In the genomic region with DNA sequence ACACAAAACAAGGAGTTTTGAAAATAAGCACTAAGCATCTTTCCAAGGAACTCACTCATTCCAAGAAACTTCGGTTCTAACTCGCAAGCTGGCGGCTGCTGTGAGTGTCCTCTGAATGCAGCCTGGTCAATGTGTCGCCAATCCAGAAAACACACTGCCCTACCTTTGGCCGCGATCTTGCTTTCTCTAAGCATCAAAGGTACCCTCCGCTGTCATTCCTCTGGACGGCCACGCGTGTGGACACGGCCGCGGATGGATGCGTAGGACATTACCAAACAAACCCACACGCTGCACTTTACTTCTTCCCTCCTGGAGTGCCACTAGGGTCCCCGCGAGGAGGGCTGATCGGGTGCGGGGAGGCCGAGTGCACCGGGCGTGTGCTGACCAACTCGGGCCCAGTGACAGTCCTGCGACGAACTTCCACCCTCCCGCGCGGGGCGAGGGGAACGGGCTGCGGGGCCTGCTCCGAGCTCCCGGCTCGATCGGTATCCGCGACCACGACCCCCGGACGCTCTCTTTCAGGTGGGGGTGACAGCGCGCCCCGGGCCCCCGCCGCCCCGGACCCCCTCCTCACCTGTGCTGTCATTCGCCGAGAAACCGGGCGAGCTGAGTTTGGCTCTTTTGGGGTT, we compare ENCODE assay signal across 8 cellular contexts. TPM values are rescaled to one million over a fixed set of nuclear protein-coding genes. Genes with fewer than 3 reads are reported as not detected.
DNase-seq lines count a peak whose midpoint lies in the region; ATAC-seq and TF ChIP-seq lines count a peak whose summit lies in the region.

No MANE protein-coding gene starts in this region.

- peak overlapping the region; percentile 75 to 92 (median 82) for H3K27ac ChIP-seq in esophagus muscularis mucosa (replicated peaks in 1 of 4)

- intact Hi-C loops in activated B cell treated with CpG ODN at 0.5 μM for 24 hours (cut with micrococcal nuclease) (loop anchor here (2.0 to 5.0 kb wide), 3 partner anchors 19 to 61 kb away; no protein-coding TSS in a partner anchor), esophagus muscularis mucosa (cut with DNase I) (loop anchor here (5.0 kb wide), 1 partner anchor 107 kb away; no protein-coding TSS in a partner anchor)

- TF ChIP-seq POLR2A in esophagus muscularis mucosa (IDR thresholded peaks at IDR 0.05; ENCODE audit: low read depth): no peak

- H3K27me3 ChIP-seq in esophagus muscularis mucosa: no peaks in the 10 kb centered on the region

- peaks cover 45 to 55% (median 52%) of the 10 kb centered on the region in 4 donors for H3K4me1 ChIP-seq in esophagus muscularis mucosa

- H3K4me1 Mint-ChIP-seq in activated B cell treated with CpG ODN at 0.5 μM for 24 hours (peaks cover 53% of the 10 kb centered on the region), nephron (peaks cover 46% of the 10 kb centered on the region)

- peak; percentile 12 for ATAC-seq in HG02798 (IDR thresholded peaks at IDR 0.05; ENCODE audit: poor library complexity, unreplicated experiment)
- no peak for ATAC-seq in activated B cell treated with CpG ODN at 0.5 μM for 24 hours (ENCODE audit: low read depth)
- ATAC-seq in GM21367 (IDR thresholded peaks at IDR 0.05; ENCODE audit: unreplicated experiment): no peak

- DNase-seq in GM03348 (ENCODE audit: low spot score): peak; percentile 21
- peak; percentile 31 for DNase-seq in activated B cell treated with CpG ODN at 0.5 μM for 24 hours
- DNase-seq in esophagus muscularis mucosa (ENCODE audit: extremely low spot score): no peak
- DNase-seq in germinal center (ENCODE audit: low spot score): no peak
- no peak for DNase-seq in NCI-H1930 (lab: John Stamatoyannopoulos, UW)

- TF ChIP-seq CTCF in activated B cell treated with CpG ODN at 0.5 μM for 24 hours (IDR thresholded peaks at IDR 0.05) (no peak), esophagus muscularis mucosa (IDR thresholded peaks at IDR 0.05) (peak in 1 of 3 experiments; percentile 4), nephron (IDR thresholded peaks at IDR 0.05; ENCODE audit: unreplicated experiment in 3 of 3) (no peak)

- no peaks in the 10 kb centered on the region for H3K9me3 Mint-ChIP-seq in activated B cell treated with CpG ODN at 0.5 μM for 24 hours
- peaks cover 1% of the 10 kb centered on the region for H3K9me3 Mint-ChIP-seq in nephron

- H3K4me3 ChIP-seq in esophagus muscularis mucosa: peak overlapping the region; percentile 72 to 91 (median 87)

- H3K36me3 Mint-ChIP-seq in activated B cell treated with CpG ODN at 0.5 μM for 24 hours (ENCODE audit: low read depth) (peaks cover 36% of the 10 kb centered on the region), nephron (ENCODE audit: low read depth) (peaks cover 30% of the 10 kb centered on the region)

- POLR2A ChIA-PET in activated B cell treated with CpG ODN at 0.5 μM for 24 hours (lab: Charles Lee): interaction anchor here (0.6 to 2.4 kb wide), 6 partner anchors 8 to 374 kb away, joined by 3 to 11 read pairs (median 5); a partner anchor contains a TSS

- H3K9me3 ChIP-seq in esophagus muscularis mucosa: no peaks in the 10 kb centered on the region

- H3K36me3 ChIP-seq in esophagus muscularis mucosa: no peaks in the 10 kb centered on the region

- H3K27ac Mint-ChIP-seq in activated B cell treated with CpG ODN at 0.5 μM for 24 hours: peak overlapping the region; percentile 81
- peak overlapping the region; percentile 66 to 92 (median 91) for H3K27ac Mint-ChIP-seq in nephron

- WGBS in esophagus muscularis mucosa: 0% methylated on average over 14 of the region's 50 CpGs

- peaks cover 5% of the 10 kb centered on the region for H3K27me3 Mint-ChIP-seq in activated B cell treated with CpG ODN at 0.5 μM for 24 hours
- H3K27me3 Mint-ChIP-seq in nephron (ENCODE audit: low read depth): peaks cover 3% of the 10 kb centered on the region

- no peak for TF ChIP-seq EP300 in esophagus muscularis mucosa (IDR thresholded peaks at IDR 0.05)

- CTCF ChIA-PET in activated B cell treated with CpG ODN at 0.5 μM for 24 hours (lab: Charles Lee): interaction anchor here (0.6 to 1.7 kb wide), 4 partner anchors 83 to 375 kb away, joined by 3 to 7 read pairs (median 4); no protein-coding TSS in a partner anchor

- H3K4me3 Mint-ChIP-seq in activated B cell treated with CpG ODN at 0.5 μM for 24 hours (peak overlapping the region; percentile 91), nephron (peak overlapping the region; percentile 91 to 97 (median 96))

RNA-seq across cellular contexts. Expression of a gene that starts 1.1 kb away (rescaled TPM):
- total RNA-seq in activated B cell treated with CpG ODN at 0.5 μM for 24 hours: 110 and 131 TPM in 2 replicates
- 100 to 1,000 TPM in 1 of 4 donors, 10 to 100 TPM in 3; 48.2 to 112 (median 74.9) TPM for total RNA-seq in esophagus muscularis mucosa

Comparison
In these comparisons a context has a peak if more than half of its experiments do, and no peak if none do; other contexts are left out.
1. DNase-seq: peak in GM03348 (single experiment) and activated B cell treated with CpG ODN at 0.5 μM for 24 hours (single experiment); none in esophagus muscularis mucosa (single experiment), germinal center (single experiment) and NCI-H1930 (0 of 2).